30 cellular contexts compared by ENCODE assay signal in the genomic region with DNA sequence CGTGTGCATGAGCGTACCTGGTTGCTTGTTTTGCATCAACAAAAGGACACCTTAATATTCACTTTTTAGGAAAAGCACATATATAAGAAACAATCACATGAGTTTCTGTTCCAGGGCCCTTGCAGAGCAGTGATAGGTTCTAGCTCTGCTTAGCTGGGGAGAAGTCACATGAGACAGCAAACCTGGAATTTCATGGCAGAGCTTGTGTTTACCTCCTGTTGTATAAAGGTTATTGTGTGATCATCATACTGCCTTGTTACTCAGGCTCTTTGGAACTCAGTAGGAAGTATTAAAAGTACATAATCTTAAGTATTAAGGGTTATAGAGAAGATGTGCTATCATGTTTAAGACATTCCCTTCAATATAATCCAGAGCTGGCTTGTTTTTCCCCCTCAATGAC.
"Had no signal": no experiment of that assay in that cellular context is flagged by ENCODE, and none has a peak within 500 bp of the region (broad histone marks: within the 10 kb centered on the region; RNA-seq: fewer than 3 reads in every experiment).

No MANE protein-coding gene starts in this region.

- H3K27me3 ChIP-seq: brain microvascular endothelial cell, MG63 had no signal

- ATAC-seq: activated CD8-positive, alpha-beta T cell treated with anti-CD3 and anti-CD28 coated beads for 36 hours; activated naive CD4-positive, alpha-beta T cell treated with anti-CD3 and anti-CD28 coated beads, Interleukin-2, amount 50 U/mL, for 72 hours had no signal

- H3K27ac ChIP-seq: brain microvascular endothelial cell had no signal

- H3K4me3 ChIP-seq: MG63 had no signal

- FAIRE-seq: TTC549 had no signal

- DNase-seq: activated CD4-positive, alpha-beta T cell treated with anti-CD3 and anti-CD28 coated beads, Interleukin-2, amount 10 ng/mL, durations not matched to agents 24 days and 14 days; activated CD4-positive, alpha-beta T cell treated with anti-CD3 and anti-CD28 coated beads, Interleukin-2, amount 50 U/mL, for 4 hours; activated CD8-positive, alpha-beta T cell treated with anti-CD3 and anti-CD28 coated beads for 36 hours; activated gamma-delta T cell treated with Interleukin-2 at 50 U/mL for 16 hours; activated naive CD4-positive, alpha-beta T cell treated with anti-CD3 and anti-CD28 coated beads for 36 hours; activated T-cell treated with anti-CD3 and anti-CD28 coated beads, Interleukin-2, amount 50 U/mL, for 1 hour; amniotic stem cell; aorta; brain microvascular endothelial cell; central memory CD4-positive, alpha-beta T cell; Karpas-422; KBM-7; MG63; NCI-H1048; NCI-H1105 treated with DMSO at 0.1 percent for 48 hours; NCI-H1436; NCI-H1694; NCI-H1930; NCI-H2081 treated with DMSO at 0.1 percent for 48 hours; NCI-H2171; NCI-H510A; NCI-H526; NCI-H748 treated with DMSO at 0.1 percent for 48 hours; NK-92 treated with Interleukin-12 subunit alpha and Interleukin-12 subunit beta, amount 100 ng/mL, for 24 hours; Right ventricle myocardium superior; SW 1271; T-helper 1 cell; T1000 had no signal

- H3K36me3 ChIP-seq: brain microvascular endothelial cell, MG63 had no signal

- H3K9me3 ChIP-seq: MG63 had no signal
